In genomic region chr15:52093167-52093538, GRCh38 we compare ENCODE assay signal across 24 cellular contexts. TPM values are rescaled to one million over a fixed set of nuclear protein-coding genes. Genes with fewer than 3 reads are reported as not detected.
DNase-seq lines count a peak whose midpoint lies in the region; ATAC-seq, FAIRE-seq and TF ChIP-seq lines count a peak whose summit lies in the region.
"Had no signal": no experiment of that assay in that cellular context is flagged by ENCODE, and none has a peak within 500 bp of the region (broad histone marks: within the 10 kb centered on the region; RNA-seq: fewer than 3 reads in every experiment).

No MANE protein-coding gene starts in this region.

- dilution Hi-C loops in keratinocyte (cut with MboI; ENCODE audit: extremely low pct_ligation_motif_present, low sequenced_read_pairs): no loop called here

- H3K9me3 ChIP-seq in PC-3 (ENCODE audit: low read length): no peaks in the 10 kb centered on the region
- H3K9me3 ChIP-seq in GM12878 (replicated peaks; ENCODE audit: control insufficient read depth, insufficient read depth, low read length): peaks cover 8% of the 10 kb centered on the region; the same call in 2 of the 3 replicates
- H3K9me3 ChIP-seq in keratinocyte (ENCODE audit: control insufficient read depth, low read depth, low read length): no peaks in the 10 kb centered on the region
- peaks cover 4 to 10% of the 10 kb centered on the region in 2 donors for H3K9me3 ChIP-seq in transverse colon
- H3K9me3 ChIP-seq in right atrium auricular region: peaks cover 7 to 9% of the 10 kb centered on the region in 2 donors
- H3K9me3 ChIP-seq: colonic mucosa, pancreas, sigmoid colon had no signal

- H2AFZ ChIP-seq in PC-3 (ENCODE audit: low read length): no peak overlapping the region
- no peak overlapping the region for H2AFZ ChIP-seq in GM12878 (ENCODE audit: control insufficient read depth, low read depth, low read length)
- H2AFZ ChIP-seq in keratinocyte (ENCODE audit: control insufficient read depth, low read length): peak overlapping the region; percentile 32

- POLR2A ChIA-PET in PC-3 (lab: Charles Lee; ENCODE audit: unreplicated experiment): no interaction called here
- POLR2A ChIA-PET in GM12878 (lab: Charles Lee): no interaction called here

- no peak for FAIRE-seq in GM12878 (lab: Jason Lieb, UNC)
- FAIRE-seq in keratinocyte (lab: Jason Lieb, UNC): no peak
- FAIRE-seq: islet of Langerhans, pancreas had no signal

- TF ChIP-seq EP300 in GM12878 (IDR thresholded peaks at IDR 0.05; ENCODE audit: borderline replicate concordance in 1 of 2, control insufficient read depth in 1 of 2, low read depth in 2 of 2, low read length in 2 of 2) (no peak), transverse colon (IDR thresholded peaks at IDR 0.05; ENCODE audit: low read depth) (no peak)

- H3K9me1 ChIP-seq in keratinocyte (ENCODE audit: control insufficient read depth, extremely low read depth, insufficient read depth, low read length): no peaks in the 10 kb centered on the region

- SMC1A ChIA-PET in GM12878 (lab: Charles Lee; ENCODE audit: uncharacterized antibody, unreplicated experiment): interaction anchor here (2.8 kb wide), 1 partner anchor 11 kb away, joined by 14 read pairs; no protein-coding TSS in a partner anchor

- H3K79me2 ChIP-seq in PC-3 (ENCODE audit: low read length): no peaks in the 10 kb centered on the region
- H3K79me2 ChIP-seq in GM12878 (ENCODE audit: control insufficient read depth, insufficient read depth, low read length): peaks cover 7% of the 10 kb centered on the region
- H3K79me2 ChIP-seq in keratinocyte (ENCODE audit: control insufficient read depth, insufficient read depth, low read length): no peaks in the 10 kb centered on the region

- CTCF ChIA-PET in PC-3 (lab: Charles Lee): no interaction called here
- CTCF ChIA-PET in GM12878 (lab: Yijun Ruan, JAX): interaction anchor here (2.0 kb wide), 1 partner anchor 10 kb away, joined by 5 read pairs; no protein-coding TSS in a partner anchor

- peak overlapping the region; percentile 70 for H3K9ac ChIP-seq in PC-3 (ENCODE audit: low read length)
- no peak overlapping the region for H3K9ac ChIP-seq in GM12878 (ENCODE audit: control insufficient read depth, insufficient read depth, low read length)
- H3K9ac ChIP-seq in keratinocyte (ENCODE audit: control insufficient read depth, extremely low read depth, insufficient read depth, low read length): peak overlapping the region; percentile 62

- H4K20me1 ChIP-seq in PC-3 (ENCODE audit: low read length): no peaks in the 10 kb centered on the region
- no peaks in the 10 kb centered on the region for H4K20me1 ChIP-seq in GM12878 (ENCODE audit: control insufficient read depth, insufficient read depth)
- no peaks in the 10 kb centered on the region for H4K20me1 ChIP-seq in keratinocyte (ENCODE audit: control insufficient read depth, extremely low read depth, insufficient read depth, low read length)

- H3K27ac ChIP-seq in PC-3 (ENCODE audit: low read length) (peak overlapping the region; percentile 97), GM12878 (ENCODE audit: control insufficient read depth, insufficient read depth) (no peak overlapping the region), keratinocyte (ENCODE audit: control insufficient read depth, insufficient read depth, low read length) (peak overlapping the region; percentile 95), transverse colon (peak overlapping the region in 3 of 4 donors; percentile 5 to 53 (median 8)), right atrium auricular region (no peak overlapping the region)
- H3K27ac ChIP-seq: colonic mucosa, lower lobe of right lung had no signal

- ATAC-seq in PC-3 (no peak), GM12878 (no peak), GM19035 (IDR thresholded peaks at IDR 0.05; ENCODE audit: unreplicated experiment) (no peak), GM19351 (IDR thresholded peaks at IDR 0.05; ENCODE audit: unreplicated experiment) (no peak)
- ATAC-seq: activated naive CD4-positive, alpha-beta T cell treated with anti-CD3 and anti-CD28 coated beads, Interleukin-2, amount 50 U/mL, for 72 hours had no signal

- RAD21 ChIA-PET in GM12878 (lab: Charles Lee; ENCODE audit: unreplicated experiment): no interaction called here

- in situ Hi-C loops in GM12878 (cut with MboI): no loop called here
- in situ Hi-C loops in transverse colon (cut with MboI; ENCODE audit: low pct_ligation_motif_present in 1 of 4, low pct_unique_long_range_greater_than_20kb in 1 of 4, low sequenced_read_pairs in 3 of 4): no loop called here

- peaks cover 3% of the 10 kb centered on the region for H3F3A ChIP-seq in PC-3 (ENCODE audit: low read length, unreplicated experiment)

- H3K4me3 ChIP-seq in PC-3 (ENCODE audit: low read length) (no peak overlapping the region), GM12878 (no peak overlapping the region), keratinocyte (ENCODE audit: control insufficient read depth in 2 of 3, extremely low read depth in 1 of 3, insufficient read depth in 2 of 3, low read depth in 1 of 3, low read length in 3 of 3) (peak overlapping the region in 1 of 3 experiments; percentile 40), transverse colon (no peak overlapping the region), right atrium auricular region (no peak overlapping the region)
- H3K4me3 ChIP-seq: colonic mucosa, lower lobe of right lung, pancreas, sigmoid colon had no signal

- intact Hi-C loops in PC-3 (cut with micrococcal nuclease): loop anchor here (5.0 kb wide), 1 partner anchor 111 kb away; no protein-coding TSS in a partner anchor
- intact Hi-C loops in GM12878 (cut with micrococcal nuclease; ENCODE audit: unreplicated experiment): no loop called here
- intact Hi-C loops in transverse colon (cut with DNase I; ENCODE audit: low total_unique reads): no loop called here

- H3K4me2 ChIP-seq in PC-3 (ENCODE audit: low read length) (peak overlapping the region; percentile 61), GM12878 (ENCODE audit: control insufficient read depth, insufficient read depth) (no peak overlapping the region), keratinocyte (ENCODE audit: control insufficient read depth, extremely low read depth, insufficient read depth, low read depth, low read length) (peak overlapping the region; percentile 77)

- H3K36me3 ChIP-seq in PC-3 (ENCODE audit: low read depth, low read length) (no peaks in the 10 kb centered on the region), GM12878 (ENCODE audit: control insufficient read depth in 2 of 2, insufficient read depth in 2 of 2, low read length in 1 of 2) (no peaks in the 10 kb centered on the region), keratinocyte (ENCODE audit: control insufficient read depth in 2 of 2, extremely low read depth in 1 of 2, insufficient read depth in 2 of 2, low read length in 2 of 2) (no peaks in the 10 kb centered on the region), transverse colon (no peaks in the 10 kb centered on the region), right atrium auricular region (no peaks in the 10 kb centered on the region)
- H3K36me3 ChIP-seq: colonic mucosa, lower lobe of right lung, pancreas, sigmoid colon had no signal

- H3K27me3 ChIP-seq in PC-3 (ENCODE audit: low read length) (no peaks in the 10 kb centered on the region), GM12878 (replicated peaks in 1 of 2; ENCODE audit: control insufficient read depth in 2 of 2, insufficient read depth in 2 of 2, low read length in 1 of 2) (no peaks in the 10 kb centered on the region), keratinocyte (ENCODE audit: control insufficient read depth, extremely low read depth, insufficient read depth, low read length) (no peaks in the 10 kb centered on the region), transverse colon (no peaks in the 10 kb centered on the region), right atrium auricular region (no peaks in the 10 kb centered on the region)
- H3K27me3 ChIP-seq: colonic mucosa, pancreas, sigmoid colon had no signal

- 78% methylated on average over 4 of the region's 4 CpGs for WGBS in GM12878 (ENCODE audit: insufficient coverage, insufficient replicate concordance, low lambda C conversion rate, missing lambda C conversion rate)
- WGBS in transverse colon (ENCODE audit: low coverage in 1 of 2), 2 donors: 71 to 73% methylated on average over 3 to 4 of the region's 4 CpGs

- no peak for TF ChIP-seq CTCF in PC-3 (conservative IDR thresholded peaks at IDR 0.05; ENCODE audit: low read depth, low read length)
- no peak for TF ChIP-seq CTCF in GM12878 (IDR thresholded peaks at IDR 0.05 in 2 of 3, conservative IDR thresholded peaks at IDR 0.05 in 1 of 3; ENCODE audit: control insufficient read depth in 2 of 3, extremely low read depth in 1 of 3, insufficient read depth in 1 of 3, low read depth in 3 of 3, low read length in 3 of 3)
- no peak for TF ChIP-seq CTCF in keratinocyte (optimal IDR thresholded peaks at IDR 0.05 in 1 of 3, IDR thresholded peaks at IDR 0.05 in 1 of 3, conservative IDR thresholded peaks at IDR 0.05 in 1 of 3; ENCODE audit: extremely low read depth in 1 of 3, insufficient read depth in 2 of 3, low read length in 3 of 3)
- no peak for TF ChIP-seq CTCF in transverse colon (IDR thresholded peaks at IDR 0.05)
- no peak for TF ChIP-seq CTCF in right atrium auricular region (IDR thresholded peaks at IDR 0.05)

- H3K9me2 ChIP-seq in PC-3 (replicated peaks; ENCODE audit: low read length): no peaks in the 10 kb centered on the region

- no peak for TF ChIP-seq RAD21 in GM12878 (IDR thresholded peaks at IDR 0.05; ENCODE audit: insufficient read depth, low read depth, low read length)

- BruUV-seq in PC-3 (replicated peaks; lab: Mats Ljungman, UMichigan) (TSS peak; percentile 96), GM12878 (replicated peaks; lab: Mats Ljungman, UMichigan) (TSS peak; percentile 26)

- DNase-seq in PC-3 (no peak), GM12878 (ENCODE audit: low read depth, low spot score) (no peak), keratinocyte (ENCODE audit: low read depth, low spot score) (no peak), transverse colon (no peak), right atrium auricular region (ENCODE audit: low spot score) (no peak)
- no peak for DNase-seq in stimulated activated CD4-positive, alpha-beta T cell treated with anti-CD3 and anti-CD28 coated beads, Interleukin-4, amount 100 ng/mL, for 24 hours
- DNase-seq: activated CD4-positive, alpha-beta T cell treated with anti-CD3 and anti-CD28 coated beads, Interleukin-2, amount 10 ng/mL, durations not matched to agents 24 days and 14 days; COR-L47; DND-41; endodermal cell; H7; Kasumi-1; lower lobe of right lung; NCI-H1092 treated with DMSO at 0.1 percent for 48 hours; NCI-H2081 treated with DMSO at 0.1 percent for 48 hours; NCI-H524 treated with DMSO at 0.1 percent for 48 hours; pancreas; sigmoid colon; stimulated activated naive CD4-positive, alpha-beta T cell treated with Interleukin-2 at 50 U/mL for 16 hours had no signal

- TF ChIP-seq POLR2A in GM12878 (IDR thresholded peaks at IDR 0.05; ENCODE audit: low read depth, low read length) (no peak), transverse colon (IDR thresholded peaks at IDR 0.05) (no peak)

- peaks cover 33% of the 10 kb centered on the region for H3K4me1 ChIP-seq in PC-3 (ENCODE audit: insufficient read depth, low read length)
- no peaks in the 10 kb centered on the region; the same call in 1 of the 2 replicates for H3K4me1 ChIP-seq in GM12878 (ENCODE audit: control insufficient read depth, insufficient read depth, low read length)
- H3K4me1 ChIP-seq in keratinocyte (ENCODE audit: control insufficient read depth, extremely low read depth, insufficient read depth, low read length): peaks cover 34% of the 10 kb centered on the region
- peaks cover 0 to 41% (median 21%) of the 10 kb centered on the region in 4 donors for H3K4me1 ChIP-seq in transverse colon
- peaks cover 0 to 20% of the 10 kb centered on the region in 2 donors for H3K4me1 ChIP-seq in right atrium auricular region

RNA-seq across cellular contexts. Expression of gene BCL2L10, which starts 19.4 kb away (rescaled TPM):
- total RNA-seq in PC-3 (2014; rRNA removed): 1.8 TPM in 1 of 2 replicates, not detected in the other
- total RNA-seq in GM12878 (2013; cell fraction: nucleolus; rRNA removed): 1.1 and 1.2 TPM in 2 replicates
- 8.2 TPM in 2 replicates for total RNA-seq in GM12878 (2014; rRNA removed)
- 4.5 and 5.2 TPM in 2 replicates for total RNA-seq in GM12878 (2014; rRNA removed; fragmentation: Illumina TruSeq; extraction: Trizol)
- 6.9 and 7.3 TPM in 2 replicates for total RNA-seq in GM12878 (2021)
- 4.0 TPM for polyA plus RNA-seq in GM12878 (2011; ENCODE audit: low read depth)
- 0.90 and 1.1 TPM in 2 replicates for polyA plus RNA-seq in GM12878 (2011; rRNA removed)
- polyA plus RNA-seq in GM12878 (2011; cell fraction: cytosol; rRNA removed): 0.72 and 0.78 TPM in 2 replicates
- polyA plus RNA-seq in GM12878 (2011; cell fraction: nucleus; rRNA removed): 0.48 and 0.52 TPM in 2 replicates
- polyA plus RNA-seq in GM12878 (2012): 5.8 and 8.6 TPM in 2 replicates
- polyA plus RNA-seq in GM12878 (2014; fragmentation: Illumina TruSeq; extraction: Trizol): 3.9 and 4.8 TPM in 2 replicates
- polyA plus RNA-seq in GM12878 (2014; fragmentation: Nextera tagmentation; extraction: Ambion mirVana): 1 to 10 TPM in 1 of 2 experiments, under 1 TPM in 1; 0.64 to 2.6 TPM
- polyA plus RNA-seq in GM12878 (2014; rRNA removed): 8.3 and 9.9 TPM in 2 replicates
- polyA plus RNA-seq in GM12878 (2016; fragmentation: Nextera tagmentation; extraction: Ambion mirVana): 1 to 10 TPM; 8.0 to 9.1 TPM
- 0.29 and 0.77 TPM in 2 replicates for polyA minus RNA-seq in GM12878 (2011; rRNA and poly(A)+ RNA removed)
- polyA minus RNA-seq in GM12878 (2011; cell fraction: cytosol; rRNA and poly(A)+ RNA removed): not detected in 2 replicates
- 0.77 and 1.2 TPM in 2 replicates for polyA minus RNA-seq in GM12878 (2011; cell fraction: nucleus; rRNA and poly(A)+ RNA removed)
- 0.39 to 0.72 TPM (median 0.64 TPM) in 3 replicates for polyA plus RNA-seq in keratinocyte
- 0.57 TPM for polyA plus RNA-seq in keratinocyte (2011; ENCODE audit: low read depth)
- 0.79 and 0.90 TPM in 2 replicates for polyA plus RNA-seq in keratinocyte (2011; cell fraction: cytosol; rRNA removed)
- polyA plus RNA-seq in keratinocyte (2011; cell fraction: nucleus; rRNA removed): 0.51 and 0.93 TPM in 2 replicates
- 0.38 and 0.44 TPM in 2 replicates for polyA plus RNA-seq in keratinocyte (2012; ENCODE audit: low replicate concordance)
- 0.23 TPM in 1 of 3 replicates, not detected in the others for polyA minus RNA-seq in keratinocyte
- not detected for polyA minus RNA-seq in keratinocyte (2011; cell fraction: cytosol; rRNA and poly(A)+ RNA removed)
- not detected in 2 replicates for polyA minus RNA-seq in keratinocyte (2011; cell fraction: nucleus; rRNA and poly(A)+ RNA removed)
- 1 to 10 TPM in 2 of 4 donors, not detected in 2; 1.7 to 5.3 TPM for total RNA-seq in transverse colon
- under 1 TPM in 1 of 2 donors, not detected in 1; 0.37 TPM for total RNA-seq in right atrium auricular region
- total RNA-seq: activated CD4-positive, alpha-beta T cell treated with anti-CD3 and anti-CD28 coated beads, Interleukin-2, amount 10 ng/mL, durations not matched to agents 24 days and 14 days; activated naive CD4-positive, alpha-beta T cell treated with anti-CD3 and anti-CD28 coated beads, Interleukin-2, amount 50 U/mL, for 72 hours; H7; lower lobe of right lung had no signal

Comparison
In these comparisons a context has a peak if more than half of its experiments do, and no peak if none do; other contexts are left out.
1. H3K27ac ChIP-seq: peak in PC-3 (single experiment), keratinocyte (single experiment) and transverse colon (3 of 4); none in GM12878 (single experiment) and right atrium auricular region (0 of 2).